In genomic region chr1:111738133-111738435, GRCh38 we compare ENCODE assay signal across 8 cellular contexts. TPM values are rescaled to one million over a fixed set of nuclear protein-coding genes. Genes with fewer than 3 reads are reported as not detected.
DNase-seq lines count a peak whose midpoint lies in the region; ATAC-seq, FAIRE-seq and TF ChIP-seq lines count a peak whose summit lies in the region.

No MANE protein-coding gene starts in this region.

- H3K4me3 ChIP-seq in BE2C (ENCODE audit: low read depth, low read length) (peak overlapping the region; percentile 69), colonic mucosa (peak overlapping the region; percentile 58)

- no peak for TF ChIP-seq CTCF in BE2C (IDR thresholded peaks at IDR 0.05; ENCODE audit: low read depth, low read length)
- TF ChIP-seq CTCF in colonic mucosa (IDR thresholded peaks at IDR 0.05): no peak
- no peak for TF ChIP-seq CTCF in nephron progenitor cell (IDR thresholded peaks at IDR 0.05)
- no peak for TF ChIP-seq CTCF in GM20000 (IDR thresholded peaks at IDR 0.05; ENCODE audit: extremely low read depth, missing control alignments)

- peak overlapping the region; percentile 81 to 89 for H3K9ac ChIP-seq in colonic mucosa (ENCODE audit: low read depth in 2 of 2, low read length in 2 of 2)

- H3K4me3 Mint-ChIP-seq in IgD-negative memory B cell (peak overlapping the region; percentile 90 to 99 (median 93)), nephron progenitor cell (peak overlapping the region; percentile 82)

- H3K4me1 ChIP-seq in BE2C: no peaks in the 10 kb centered on the region; the same call in 1 of the 2 replicates
- peaks cover 5% of the 10 kb centered on the region for H3K4me1 ChIP-seq in colonic mucosa

- H3K27me3 Mint-ChIP-seq in IgD-negative memory B cell (peaks cover 19% of the 10 kb centered on the region), nephron progenitor cell (ENCODE audit: low read depth, poor library complexity) (peaks cover 30% of the 10 kb centered on the region)

- H3K27ac Mint-ChIP-seq in IgD-negative memory B cell (peak overlapping the region in 2 of 3 donors; percentile 19 to 88), nephron progenitor cell (peak overlapping the region; percentile 8)

- intact Hi-C loops in colonic mucosa (cut with DNase I): no loop called here

- peaks cover 7 to 20% (median 13%) of the 10 kb centered on the region in 3 donors for H3K4me1 Mint-ChIP-seq in IgD-negative memory B cell
- peaks cover 11% of the 10 kb centered on the region for H3K4me1 Mint-ChIP-seq in nephron progenitor cell

- H3K36me3 Mint-ChIP-seq in IgD-negative memory B cell (no peaks in the 10 kb centered on the region), nephron progenitor cell (ENCODE audit: low read depth) (no peaks in the 10 kb centered on the region)

- DNase-seq in BE2C: no peak
- no peak for DNase-seq in colonic mucosa
- DNase-seq in nephron progenitor cell: no peak
- no peak for DNase-seq in Ammon's horn (ENCODE audit: low spot score)
- no peak for DNase-seq in frontal cortex (ENCODE audit: low spot score in 2 of 2)
- DNase-seq in GM20000 (ENCODE audit: low spot score): no peak

- no peaks in the 10 kb centered on the region for H3K9me3 ChIP-seq in BE2C
- no peaks in the 10 kb centered on the region for H3K9me3 ChIP-seq in colonic mucosa

- H3K9me3 Mint-ChIP-seq in IgD-negative memory B cell (no peaks in the 10 kb centered on the region), nephron progenitor cell (no peaks in the 10 kb centered on the region)

- no peak for ATAC-seq in GM21786 (IDR thresholded peaks at IDR 0.05; ENCODE audit: unreplicated experiment)

- H3K27ac ChIP-seq in colonic mucosa: no peak overlapping the region

- no peaks in the 10 kb centered on the region for H3K36me3 ChIP-seq in BE2C
- H3K36me3 ChIP-seq in colonic mucosa: no peaks in the 10 kb centered on the region

- no peak for FAIRE-seq in frontal cortex (lab: Jason Lieb, UNC)

- H3K27me3 ChIP-seq in BE2C: no peaks in the 10 kb centered on the region
- no peaks in the 10 kb centered on the region for H3K27me3 ChIP-seq in colonic mucosa

RNA-seq across cellular contexts. Expression of gene INKA2, which starts 1.1 kb away (rescaled TPM):
- polyA plus RNA-seq in BE2C (2012; ENCODE audit: insufficient read depth, insufficient read length, low read depth): 3.4 TPM
- 1.3 TPM for polyA plus RNA-seq in IgD-negative memory B cell
- 1 to 10 TPM; 2.2 to 4.0 TPM for total RNA-seq in colonic mucosa
- total RNA-seq in frontal cortex: 4.5 TPM

RNA-seq across cellular contexts. Expression of gene DDX20, which starts 17.6 kb away (rescaled TPM):
- 23.7 TPM for polyA plus RNA-seq in BE2C (2012; ENCODE audit: insufficient read depth, insufficient read length, low read depth)
- polyA plus RNA-seq in IgD-negative memory B cell: 12.2 TPM
- total RNA-seq in colonic mucosa (10 to 100 TPM in 1 of 2 donors, 1 to 10 TPM in 1; 9.6 to 11.5 TPM), frontal cortex (26.1 TPM)
